Comparison of ENCODE assay signal across 18 cellular contexts in the genomic region with DNA sequence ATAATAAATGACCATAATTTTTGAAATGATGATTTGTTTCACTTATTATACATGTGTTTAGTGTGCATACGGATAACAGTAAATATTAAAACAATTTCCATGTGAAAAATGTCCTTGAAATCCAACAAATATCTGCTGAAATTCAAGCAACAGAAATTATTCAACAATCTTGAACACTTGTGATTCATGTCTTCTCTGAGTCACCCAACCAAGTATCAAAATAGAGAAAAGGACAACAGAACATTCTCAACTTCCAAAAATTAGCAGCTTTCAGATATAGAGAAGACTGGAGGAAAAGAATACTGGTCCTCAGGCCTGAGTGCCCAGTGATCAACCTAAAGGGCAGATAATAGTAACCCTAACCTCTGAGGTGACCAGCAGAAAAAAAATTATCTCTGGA.
"Had no signal": no experiment of that assay in that cellular context is flagged by ENCODE, and none has a peak within 500 bp of the region (broad histone marks: within the 10 kb centered on the region; RNA-seq: fewer than 3 reads in every experiment).

No MANE protein-coding gene starts in this region.

- H3K27ac Mint-ChIP-seq: activated CD8-positive, alpha-beta memory T cell treated with anti-CD3 and anti-CD28 coated beads, Interleukin-2, amount 10 ng/mL, durations not matched to agents 7 days and 5 days; activated naive CD8-positive, alpha-beta T cell treated with anti-CD3 and anti-CD28 coated beads, Interleukin-2, amount 10 ng/mL, durations not matched to agents 7 days and 5 days; activated T-cell treated with anti-CD3 and anti-CD28 coated beads, Interleukin-2, amount 50 U/mL, for 24 hours; stimulated activated naive CD8-positive, alpha-beta T cell treated with anti-CD3 and anti-CD28 coated beads, Interleukin-15, amount 100 ng/mL, for 72 hours; T-helper 2 cell treated with Interferon-gamma antibody and Interleukin-4, amounts not matched to agents 5 μg/mL and 100 μg/mL, for 36 hours had no signal

- H3K27me3 ChIP-seq: pancreas had no signal

- H3K27me3 Mint-ChIP-seq: activated CD8-positive, alpha-beta memory T cell treated with anti-CD3 and anti-CD28 coated beads, Interleukin-2, amount 10 ng/mL, durations not matched to agents 7 days and 5 days; activated naive CD8-positive, alpha-beta T cell treated with anti-CD3 and anti-CD28 coated beads, Interleukin-2, amount 10 ng/mL, durations not matched to agents 7 days and 5 days; activated T-cell treated with anti-CD3 and anti-CD28 coated beads, Interleukin-2, amount 50 U/mL, for 24 hours; stimulated activated naive CD8-positive, alpha-beta T cell treated with anti-CD3 and anti-CD28 coated beads, Interleukin-15, amount 100 ng/mL, for 72 hours had no signal

- FAIRE-seq: astrocyte, pancreas had no signal

- H3K4me3 ChIP-seq: coronary artery, pancreas, thoracic aorta had no signal

- H3K36me3 ChIP-seq: pancreas, thoracic aorta had no signal

- H3K27ac ChIP-seq: coronary artery, pancreas, thoracic aorta had no signal

- H3K9me3 Mint-ChIP-seq: activated T-cell treated with anti-CD3 and anti-CD28 coated beads, Interleukin-2, amount 50 U/mL, for 24 hours had no signal

- H3K9me3 ChIP-seq: pancreas, thoracic aorta had no signal

- ATAC-seq: activated CD8-positive, alpha-beta memory T cell treated with anti-CD3 and anti-CD28 coated beads, Interleukin-2, amount 10 ng/mL, durations not matched to agents 7 days and 5 days; left colon; pancreas had no signal

- DNase-seq: activated CD4-positive, alpha-beta T cell treated with anti-CD3 and anti-CD28 coated beads for 1 hour; activated CD4-positive, alpha-beta T cell treated with anti-CD3 and anti-CD28 coated beads, Interleukin-2, amount 50 U/mL, for 48 hours; activated CD8-positive, alpha-beta memory T cell treated with anti-CD3 and anti-CD28 coated beads, Interleukin-2, amount 10 ng/mL, durations not matched to agents 7 days and 5 days; activated gamma-delta T cell; activated naive CD8-positive, alpha-beta T cell treated with anti-CD3 and anti-CD28 coated beads, Interleukin-2, amount 10 ng/mL, durations not matched to agents 7 days and 5 days; activated T-cell treated with anti-CD3 and anti-CD28 coated beads, Interleukin-2, amount 50 U/mL, for 24 hours; caudate nucleus; effector CD8-positive, alpha-beta T cell; left colon; pancreas; stimulated activated CD4-positive, alpha-beta T cell treated with anti-CD3 and anti-CD28 coated beads, Interleukin-4, amount 100 ng/mL, for 1 hour; stimulated activated CD8-positive, alpha-beta memory T cell treated with anti-CD3 and anti-CD28 coated beads, Interleukin-4, amount 100 ng/mL, for 48 hours; stimulated activated naive CD8-positive, alpha-beta T cell treated with anti-CD3 and anti-CD28 coated beads, Interleukin-15, amount 100 ng/mL, for 72 hours; SW 1271 had no signal

- H3K4me3 Mint-ChIP-seq: activated CD8-positive, alpha-beta memory T cell treated with anti-CD3 and anti-CD28 coated beads, Interleukin-2, amount 10 ng/mL, durations not matched to agents 7 days and 5 days; activated naive CD8-positive, alpha-beta T cell treated with anti-CD3 and anti-CD28 coated beads, Interleukin-2, amount 10 ng/mL, durations not matched to agents 7 days and 5 days; activated T-cell treated with anti-CD3 and anti-CD28 coated beads, Interleukin-2, amount 50 U/mL, for 24 hours; stimulated activated naive CD8-positive, alpha-beta T cell treated with anti-CD3 and anti-CD28 coated beads, Interleukin-15, amount 100 ng/mL, for 72 hours; T-helper 2 cell treated with Interferon-gamma antibody and Interleukin-4, amounts not matched to agents 5 μg/mL and 100 μg/mL, for 36 hours had no signal
